In genomic region chr15:92664178-92664900, GRCh38 we compare ENCODE assay signal across 1 cellular context.
TF ChIP-seq lines count a peak whose summit lies in the region.

No MANE protein-coding gene starts in this region.

TF ChIP-seq in HepG2, 621 proteins besides CTCF, POLR2A, EP300 and RAD21 (continued from another document):
- TF ChIP-seq TMF1 (CRISPR knock-in tag; IDR thresholded peaks at IDR 0.05; ENCODE audit: low read depth), result no peak
- no peak for TF ChIP-seq NCOR1 (IDR thresholded peaks at IDR 0.05; ENCODE audit: borderline replicate concordance, low read length)
- no peak for TF ChIP-seq HMG20B (CRISPR knock-in tag; conservative IDR thresholded peaks at IDR 0.05)
- TF ChIP-seq ZNF576 (CRISPR knock-in tag; IDR thresholded peaks at IDR 0.05), result no peak
- no peak for TF ChIP-seq THAP9 (CRISPR knock-in tag; IDR thresholded peaks at IDR 0.05; ENCODE audit: borderline replicate concordance)
- TF ChIP-seq HNRNPL (IDR thresholded peaks at IDR 0.05; ENCODE audit: low read depth, low read length), result no peak
- no peak for TF ChIP-seq ZNF562 (CRISPR knock-in tag; IDR thresholded peaks at IDR 0.05; ENCODE audit: borderline replicate concordance)
- no peak for TF ChIP-seq ZFP37 (CRISPR knock-in tag; IDR thresholded peaks at IDR 0.05; ENCODE audit: borderline replicate concordance)
- no peak for TF ChIP-seq ZNF276 (CRISPR knock-in tag; IDR thresholded peaks at IDR 0.05; ENCODE audit: low read depth)
